In genomic region chr16:31216116-31216469, GRCh38 we compare ENCODE assay signal across 2 cellular contexts.
TF ChIP-seq lines count a peak whose summit lies in the region.

No MANE protein-coding gene starts in this region.

TF ChIP-seq in SK-N-SH, 30 proteins besides CTCF, POLR2A, EP300 and RAD21:
- TF ChIP-seq MAX (IDR thresholded peaks at IDR 0.05; ENCODE audit: low read depth): no peak
- TF ChIP-seq FOXJ3 (CRISPR knock-in tag; IDR thresholded peaks at IDR 0.05): no peak
- TF ChIP-seq EZH2phosphoT487 (IDR thresholded peaks at IDR 0.05; ENCODE audit: borderline replicate concordance, low read depth): no peak
- no peak for TF ChIP-seq TEAD4 (IDR thresholded peaks at IDR 0.05; ENCODE audit: borderline replicate concordance, insufficient read depth)
- no peak for TF ChIP-seq NRF1 (IDR thresholded peaks at IDR 0.05; ENCODE audit: low read depth, low read length)
- no peak for TF ChIP-seq MEF2A (IDR thresholded peaks at IDR 0.05; ENCODE audit: borderline replicate concordance, low read depth)
- TF ChIP-seq JUND (IDR thresholded peaks at IDR 0.05): no peak
- TF ChIP-seq SMC3 (IDR thresholded peaks at IDR 0.05; ENCODE audit: low read depth, low read length): no peak

TF ChIP-seq in SK-N-SH treated with all-trans-retinoic acid at 6 μM for 48 hours, 23 proteins besides CTCF, POLR2A, EP300 and RAD21:
- TF ChIP-seq TCF4 (CRISPR knock-in tag; IDR thresholded peaks at IDR 0.05; ENCODE audit: borderline replicate concordance) (no peak), OSR1 (CRISPR knock-in tag; IDR thresholded peaks at IDR 0.05) (no peak), CREB5 (CRISPR knock-in tag; IDR thresholded peaks at IDR 0.05; ENCODE audit: low read depth) (no peak), POU6F1 (CRISPR knock-in tag; IDR thresholded peaks at IDR 0.05; ENCODE audit: borderline replicate concordance, low read depth) (no peak), ARNTL (CRISPR knock-in tag; IDR thresholded peaks at IDR 0.05; ENCODE audit: borderline replicate concordance, low read depth) (no peak), BACH2 (CRISPR knock-in tag; IDR thresholded peaks at IDR 0.05; ENCODE audit: borderline replicate concordance) (no peak), RARB (CRISPR knock-in tag; IDR thresholded peaks at IDR 0.05) (no peak), ZNF8 (CRISPR knock-in tag; IDR thresholded peaks at IDR 0.05) (no peak), GLIS3 (CRISPR knock-in tag; IDR thresholded peaks at IDR 0.05) (no peak), ZC3H10 (CRISPR knock-in tag; IDR thresholded peaks at IDR 0.05) (no peak), ZNF70 (CRISPR knock-in tag; IDR thresholded peaks at IDR 0.05) (no peak), ISL1 (CRISPR knock-in tag; IDR thresholded peaks at IDR 0.05) (no peak), TSHZ2 (CRISPR knock-in tag; IDR thresholded peaks at IDR 0.05) (no peak), ESRRG (CRISPR knock-in tag; IDR thresholded peaks at IDR 0.05) (no peak), SNAI2 (CRISPR knock-in tag; IDR thresholded peaks at IDR 0.05) (no peak), PATZ1 (CRISPR knock-in tag; IDR thresholded peaks at IDR 0.05; ENCODE audit: borderline replicate concordance) (no peak)
